Comparison of ENCODE assay signal across 10 cellular contexts in the genomic region with DNA sequence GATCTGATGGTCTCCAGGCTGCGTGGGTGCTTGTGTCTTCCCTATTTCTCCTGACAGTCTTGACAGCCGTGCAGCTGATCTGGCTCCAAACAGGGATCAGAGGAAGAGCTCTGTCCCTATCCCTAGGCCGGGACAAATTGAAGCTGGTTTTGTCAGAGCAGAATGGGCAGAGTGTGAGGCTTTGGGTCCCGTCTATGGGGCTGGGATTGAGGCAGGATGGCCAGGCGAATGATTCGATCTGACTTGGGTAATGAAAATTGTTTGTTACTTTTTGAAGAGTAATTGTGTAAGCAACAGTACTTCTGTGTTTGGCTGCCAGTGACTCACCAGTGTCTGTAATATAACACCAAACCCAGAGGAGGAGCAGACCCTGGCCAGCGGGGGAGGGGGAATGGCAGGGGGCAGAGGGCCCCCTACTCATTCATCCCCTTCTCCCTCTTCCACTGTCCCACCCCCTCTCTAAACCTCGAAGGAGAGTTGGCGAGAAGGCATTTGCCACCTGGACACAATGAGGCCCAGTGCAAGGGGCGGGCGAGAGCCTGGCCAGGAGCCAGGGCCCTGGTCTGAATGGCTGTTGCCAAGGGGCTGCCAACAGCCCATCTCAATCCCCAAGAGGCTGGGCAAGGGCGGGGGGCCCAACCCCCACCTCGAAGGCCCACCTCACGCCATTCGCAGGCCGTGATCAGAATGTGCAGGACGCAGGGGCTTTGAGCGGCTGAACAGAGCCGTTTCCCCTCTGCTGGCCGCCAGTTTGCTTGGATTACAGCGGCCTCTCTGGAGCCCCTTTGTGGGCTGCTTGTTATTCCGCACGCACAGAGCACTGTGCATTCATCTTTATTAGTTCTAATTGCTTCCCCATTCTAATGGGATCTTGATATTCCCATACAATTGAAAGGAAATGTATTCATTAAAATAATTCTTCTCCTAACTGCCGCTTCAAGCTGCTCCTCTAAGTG. TPM values are rescaled to one million over a fixed set of nuclear protein-coding genes. Genes with fewer than 3 reads are reported as not detected.
A peak's percentile ranks its signal among the peaks of the same experiment; 100 is the strongest.
DNase-seq lines count a peak whose midpoint lies in the region; ATAC-seq, FAIRE-seq and TF ChIP-seq lines count a peak whose summit lies in the region.
"Had no signal": no experiment of that assay in that cellular context is flagged by ENCODE, and none has a peak within 500 bp of the region (broad histone marks: within the 10 kb centered on the region; RNA-seq: fewer than 3 reads in every experiment).

No MANE protein-coding gene starts in this region.

- no peak for TF ChIP-seq CTCF in fibroblast of the aortic adventitia (IDR thresholded peaks at IDR 0.05; ENCODE audit: insufficient read depth, low read length)

- no peak overlapping the region for H3K4me3 ChIP-seq in fibroblast of the aortic adventitia (ENCODE audit: low read depth, low read length)
- H3K4me3 ChIP-seq: thoracic aorta had no signal

- no peak for ATAC-seq in activated naive CD4-positive, alpha-beta T cell treated with anti-CD3 and anti-CD28 coated beads, Interleukin-2, amount 50 U/mL, for 72 hours

- TF ChIP-seq POLR2A in GM12892 (IDR thresholded peaks at IDR 0.05; ENCODE audit: low read depth, low read length) = no peak

- DNase-seq in GM04503 (ENCODE audit: low read depth) (peak; percentile 31), NCI-H69 (lab: John Stamatoyannopoulos, UW) (peak; percentile 66), fibroblast of the aortic adventitia (ENCODE audit: low read depth) (peak; percentile 53), putamen (ENCODE audit: low spot score) (peak; percentile 50), NCI-H2081 treated with DMSO at 0.1 percent for 48 hours (lab: John Stamatoyannopoulos, UW) (no peak), cerebellar cortex (ENCODE audit: low spot score) (no peak), GM12892 (ENCODE audit: insufficient read length) (no peak)
- no peak for DNase-seq in activated naive CD4-positive, alpha-beta T cell treated with anti-CD3 and anti-CD28 coated beads, Interleukin-2, amount 50 U/mL, for 72 hours (ENCODE audit: low spot score in 2 of 2)

- H3K27ac Mint-ChIP-seq in activated naive CD4-positive, alpha-beta T cell treated with anti-CD3 and anti-CD28 coated beads, Interleukin-2, amount 50 U/mL, for 72 hours = no peak overlapping the region

- H3K9me3 Mint-ChIP-seq in activated naive CD4-positive, alpha-beta T cell treated with anti-CD3 and anti-CD28 coated beads, Interleukin-2, amount 50 U/mL, for 72 hours = no peaks in the 10 kb centered on the region

- no peaks in the 10 kb centered on the region for H3K36me3 Mint-ChIP-seq in activated naive CD4-positive, alpha-beta T cell treated with anti-CD3 and anti-CD28 coated beads, Interleukin-2, amount 50 U/mL, for 72 hours

- FAIRE-seq in GM12892 (lab: Jason Lieb, UNC) = no peak
- FAIRE-seq: colon had no signal

RNA-seq across cellular contexts. Expression of a gene that starts 5.1 kb away (rescaled TPM):
- 16.8 and 20.1 TPM in 2 replicates for total RNA-seq in fibroblast of the aortic adventitia (ENCODE audit: low replicate concordance)
- total RNA-seq in activated naive CD4-positive, alpha-beta T cell treated with anti-CD3 and anti-CD28 coated beads, Interleukin-2, amount 50 U/mL, for 72 hours = 10 to 100 TPM in 1 of 2 donors, 1 to 10 TPM in 1; 5.3 to 15.7 TPM
- 17.8 TPM for polyA plus RNA-seq in GM12892 (2012; ENCODE audit: missing spikeins)

Comparison
In these comparisons a context has a peak if more than half of its experiments do, and no peak if none do; other contexts are left out.
1. DNase-seq: peak in GM04503 (single experiment), NCI-H69 (single experiment), fibroblast of the aortic adventitia (single experiment) and putamen (single experiment); none in NCI-H2081 treated with DMSO at 0.1 percent for 48 hours (single experiment), cerebellar cortex (single experiment), activated naive CD4-positive, alpha-beta T cell treated with anti-CD3 and anti-CD28 coated beads, Interleukin-2, amount 50 U/mL, for 72 hours (0 of 2) and GM12892 (single experiment).